ENCODE assay signal across 34 cellular contexts in genomic region chr5:102288630-102289029, GRCh38. TPM values are rescaled to one million over a fixed set of nuclear protein-coding genes. Genes with fewer than 3 reads are reported as not detected.
"Had no signal": no experiment of that assay in that cellular context is flagged by ENCODE, and none has a peak within 500 bp of the region (broad histone marks: within the 10 kb centered on the region; RNA-seq: fewer than 3 reads in every experiment).

No MANE protein-coding gene starts in this region.

- H3K4me3 Mint-ChIP-seq: activated CD4-positive, alpha-beta T cell treated with anti-CD3 and anti-CD28 coated beads, Interleukin-2, amount 10 ng/mL, durations not matched to agents 24 days and 14 days; activated CD8-positive, alpha-beta T cell treated with anti-CD3 and anti-CD28 coated beads for 36 hours; activated naive CD8-positive, alpha-beta T cell treated with anti-CD3 and anti-CD28 coated beads for 36 hours; activated T-cell treated with anti-CD3 and anti-CD28 coated beads, Interleukin-2, amount 50 U/mL, for 72 hours; activated T-helper 17 cell treated with anti-CD3 and anti-CD28 coated beads, Interleukin-2, amount 50 U/mL, for 72 hours had no signal

- H3K27ac ChIP-seq: brain microvascular endothelial cell, KMS-11, PC-9, RWPE1, WERI-Rb-1 had no signal

- H3K36me3 ChIP-seq: brain microvascular endothelial cell, WERI-Rb-1 had no signal

- H3K27me3 ChIP-seq: brain microvascular endothelial cell had no signal

- DNase-seq: activated CD4-positive, alpha-beta T cell treated with anti-CD3 and anti-CD28 coated beads, Interleukin-2, amount 10 ng/mL, durations not matched to agents 24 days and 14 days; activated CD4-positive, alpha-beta T cell treated with anti-CD3 and anti-CD28 coated beads, Interleukin-2, amount 50 U/mL, for 4 hours; activated CD8-positive, alpha-beta T cell treated with anti-CD3 and anti-CD28 coated beads for 36 hours; activated effector memory CD4-positive, alpha-beta T cell treated with anti-CD3 and anti-CD28 coated beads, Interleukin-2, amount 50 U/mL, for 16 hours; activated naive CD4-positive, alpha-beta T cell; activated naive CD4-positive, alpha-beta T cell treated with anti-CD3 and anti-CD28 coated beads, Interleukin-2, amount 50 U/mL, for 16 hours; activated naive CD8-positive, alpha-beta T cell treated with anti-CD3 and anti-CD28 coated beads for 36 hours; activated T-cell treated with anti-CD3 and anti-CD28 coated beads, Interleukin-2, amount 50 U/mL, for 1 hour; activated T-cell treated with anti-CD3 and anti-CD28 coated beads, Interleukin-2, amount 50 U/mL, for 72 hours; amniotic stem cell; aorta; brain microvascular endothelial cell; central memory CD4-positive, alpha-beta T cell; MM.1S; MV-4-11; NCI-H1092; NCI-H1417; NCI-H146; NCI-H187; NCI-H2107; NCI-H2171; NCI-H510A; NCI-H526; NCI-H748 treated with DMSO at 0.1 percent for 48 hours; NK-92 treated with Interleukin-12 subunit alpha and Interleukin-12 subunit beta, amount 100 ng/mL, for 24 hours; PC-9; Right ventricle myocardium superior; T1000; WERI-Rb-1 had no signal

- ATAC-seq: activated CD8-positive, alpha-beta T cell treated with anti-CD3 and anti-CD28 coated beads for 36 hours; activated T-cell treated with anti-CD3 and anti-CD28 coated beads, Interleukin-2, amount 50 U/mL, for 72 hours; activated T-helper 17 cell treated with anti-CD3 and anti-CD28 coated beads, Interleukin-2, amount 50 U/mL, for 72 hours had no signal

- H3K27ac Mint-ChIP-seq: activated CD4-positive, alpha-beta T cell treated with anti-CD3 and anti-CD28 coated beads, Interleukin-2, amount 10 ng/mL, durations not matched to agents 24 days and 14 days; activated CD8-positive, alpha-beta T cell treated with anti-CD3 and anti-CD28 coated beads for 36 hours; activated naive CD8-positive, alpha-beta T cell treated with anti-CD3 and anti-CD28 coated beads for 36 hours; activated T-cell treated with anti-CD3 and anti-CD28 coated beads, Interleukin-2, amount 50 U/mL, for 72 hours; activated T-helper 17 cell treated with anti-CD3 and anti-CD28 coated beads, Interleukin-2, amount 50 U/mL, for 72 hours had no signal

- H3K27me3 Mint-ChIP-seq: activated CD8-positive, alpha-beta T cell treated with anti-CD3 and anti-CD28 coated beads for 36 hours; activated T-helper 17 cell treated with anti-CD3 and anti-CD28 coated beads, Interleukin-2, amount 50 U/mL, for 72 hours had no signal

- H3K4me1 Mint-ChIP-seq: activated CD4-positive, alpha-beta T cell treated with anti-CD3 and anti-CD28 coated beads, Interleukin-2, amount 10 ng/mL, durations not matched to agents 24 days and 14 days; activated T-helper 17 cell treated with anti-CD3 and anti-CD28 coated beads, Interleukin-2, amount 50 U/mL, for 72 hours had no signal

- H3K36me3 Mint-ChIP-seq: activated naive CD8-positive, alpha-beta T cell treated with anti-CD3 and anti-CD28 coated beads for 36 hours had no signal

- H3K9me3 Mint-ChIP-seq: activated CD4-positive, alpha-beta T cell treated with anti-CD3 and anti-CD28 coated beads, Interleukin-2, amount 10 ng/mL, durations not matched to agents 24 days and 14 days; activated CD8-positive, alpha-beta T cell treated with anti-CD3 and anti-CD28 coated beads for 36 hours; activated naive CD8-positive, alpha-beta T cell treated with anti-CD3 and anti-CD28 coated beads for 36 hours; activated T-cell treated with anti-CD3 and anti-CD28 coated beads, Interleukin-2, amount 50 U/mL, for 72 hours; activated T-helper 17 cell treated with anti-CD3 and anti-CD28 coated beads, Interleukin-2, amount 50 U/mL, for 72 hours had no signal

- H3K4me3 ChIP-seq: PC-9 had no signal

RNA-seq across cellular contexts. Expression of gene SLCO4C1, which starts 7.5 kb away (rescaled TPM):
- total RNA-seq: LHCN-M2, OCI-LY7 had no signal
